In the genomic region with DNA sequence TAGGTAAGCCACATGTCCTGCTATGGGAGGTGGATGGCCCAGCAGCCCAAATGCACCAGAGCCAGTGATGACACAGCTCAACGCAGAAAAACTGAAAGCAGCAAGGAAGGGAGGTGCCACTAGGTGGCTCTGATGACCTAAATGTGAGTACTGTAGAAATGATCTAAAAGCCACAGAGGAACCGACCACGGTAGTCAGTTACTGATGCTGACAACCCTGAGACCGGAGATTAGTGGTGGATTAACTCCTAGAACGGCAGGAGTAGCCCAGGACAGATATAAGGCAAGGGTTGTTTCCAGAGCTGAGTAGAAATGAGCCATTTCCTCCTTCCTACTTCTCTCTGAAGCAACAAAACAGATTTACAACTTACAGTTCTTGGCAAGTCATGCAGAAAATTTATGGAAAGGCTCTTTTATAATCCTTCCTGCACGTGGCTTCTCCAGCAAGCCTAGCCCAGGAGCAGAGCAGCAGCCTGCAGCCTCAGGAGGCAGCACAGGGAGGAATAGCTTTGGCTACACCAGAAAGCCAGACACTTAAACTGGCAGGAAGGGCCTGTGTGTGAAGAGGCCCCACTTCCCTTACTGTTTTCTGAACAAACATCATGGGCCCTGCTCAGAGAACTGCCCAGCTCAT, we compare ENCODE assay signal across 8 cellular contexts. TPM values are rescaled to one million over a fixed set of nuclear protein-coding genes. Genes with fewer than 3 reads are reported as not detected.
DNase-seq lines count a peak whose midpoint lies in the region; ATAC-seq and TF ChIP-seq lines count a peak whose summit lies in the region.

No MANE protein-coding gene starts in this region.

- no TSS peak for BruUV-seq in Calu3 (replicated peaks; lab: Mats Ljungman, UMichigan)

- H3K9me3 Mint-ChIP-seq in Calu3 (ENCODE audit: low read depth, unreplicated experiment) = no peaks in the 10 kb centered on the region
- H3K9me3 Mint-ChIP-seq in activated naive CD8-positive, alpha-beta T cell treated with anti-CD3 and anti-CD28 coated beads, Interleukin-2, amount 10 ng/mL, durations not matched to agents 7 days and 5 days = no peaks in the 10 kb centered on the region

- H3K27me3 Mint-ChIP-seq in Calu3 (ENCODE audit: unreplicated experiment) = no peaks in the 10 kb centered on the region
- H3K27me3 Mint-ChIP-seq in activated naive CD8-positive, alpha-beta T cell treated with anti-CD3 and anti-CD28 coated beads, Interleukin-2, amount 10 ng/mL, durations not matched to agents 7 days and 5 days = no peaks in the 10 kb centered on the region

- POLR2A ChIA-PET in activated naive CD8-positive, alpha-beta T cell treated with anti-CD3 and anti-CD28 coated beads, Interleukin-2, amount 10 ng/mL, durations not matched to agents 7 days and 5 days (lab: Charles Lee) = interaction anchor here (0.8 to 2.0 kb wide), 5 partner anchors 9 to 457 kb away, joined by 3 to 13 read pairs (median 3); no protein-coding TSS in a partner anchor

- H2BK5ac ChIP-seq in trophoblast cell (ENCODE audit: low read depth, low read length, poor library complexity) = no peak overlapping the region

- H4K12ac ChIP-seq in trophoblast cell (ENCODE audit: low read depth, low read length) = no peak overlapping the region

- H3K79me1 ChIP-seq in trophoblast cell (ENCODE audit: low read length) = no peaks in the 10 kb centered on the region

- no peak overlapping the region for H2AK5ac ChIP-seq in trophoblast cell (ENCODE audit: low read length)

- H3K4me1 ChIP-seq in trophoblast cell (ENCODE audit: control insufficient read depth in 1 of 2, insufficient read depth in 2 of 2, low read length in 2 of 2) (peaks cover 0 to under 1% of the 10 kb centered on the region in 2 experiments), upper lobe of right lung (peaks cover 27% of the 10 kb centered on the region)

- peaks cover 24% of the 10 kb centered on the region for H3K4me1 Mint-ChIP-seq in Calu3 (ENCODE audit: low read depth, unreplicated experiment)
- peaks cover 32% of the 10 kb centered on the region for H3K4me1 Mint-ChIP-seq in activated naive CD8-positive, alpha-beta T cell treated with anti-CD3 and anti-CD28 coated beads, Interleukin-2, amount 10 ng/mL, durations not matched to agents 7 days and 5 days

- H2AFZ ChIP-seq in trophoblast cell (ENCODE audit: insufficient read depth, low read length, poor library complexity) = no peak overlapping the region

- no peak overlapping the region for H3K4me3 Mint-ChIP-seq in Calu3 (ENCODE audit: low read depth, unreplicated experiment)
- peak overlapping the region; percentile 67 for H3K4me3 Mint-ChIP-seq in activated naive CD8-positive, alpha-beta T cell treated with anti-CD3 and anti-CD28 coated beads, Interleukin-2, amount 10 ng/mL, durations not matched to agents 7 days and 5 days

- peak overlapping the region; percentile 50 for H3K4me3 ChIP-seq in SK-N-MC
- no peak overlapping the region for H3K4me3 ChIP-seq in trophoblast cell (ENCODE audit: low read depth, low read length)
- no peak overlapping the region for H3K4me3 ChIP-seq in upper lobe of right lung

- H3K9me3 ChIP-seq in SK-N-MC (ENCODE audit: low read depth, low read length) (no peaks in the 10 kb centered on the region), trophoblast cell (ENCODE audit: insufficient read depth, low read depth, low read length) (no peaks in the 10 kb centered on the region), upper lobe of right lung (no peaks in the 10 kb centered on the region)

- H3K79me2 ChIP-seq in trophoblast cell (ENCODE audit: control insufficient read depth, insufficient read depth, low read length, poor library complexity) = no peaks in the 10 kb centered on the region

- no peak overlapping the region for H4K91ac ChIP-seq in trophoblast cell (ENCODE audit: low read depth, low read length)

- ATAC-seq in GM21723 (IDR thresholded peaks at IDR 0.05; ENCODE audit: unreplicated experiment) (peak; percentile 60), upper lobe of right lung (peak; percentile 87)
- peak; percentile 75 for ATAC-seq in activated naive CD8-positive, alpha-beta T cell treated with anti-CD3 and anti-CD28 coated beads, Interleukin-2, amount 10 ng/mL, durations not matched to agents 7 days and 5 days (ENCODE audit: low read depth)

- no peak overlapping the region for H3K4ac ChIP-seq in trophoblast cell (ENCODE audit: low read depth, low read length)

- intact Hi-C loops in Calu3 (cut with micrococcal nuclease; ENCODE audit: unreplicated experiment) = loop anchor here (1.0 to 5.0 kb wide), 2 partner anchors 282 to 457 kb away; no protein-coding TSS in a partner anchor
- intact Hi-C loops in head of caudate nucleus (cut with DNase I) = loop anchor here (5.0 kb wide), 1 partner anchor 457 kb away; no protein-coding TSS in a partner anchor
- intact Hi-C loops in upper lobe of right lung (cut with DNase I) = no loop called here

- CTCF ChIA-PET in Calu3 (lab: Charles Lee) = interaction anchor here (0.6 to 1.6 kb wide), 21 partner anchors 11 to 543 kb away, joined by 3 to 12 read pairs (median 4); partner anchors contain the start of genes CIAO2A, DAPK2 and USP3

- no peak overlapping the region for H2BK12ac ChIP-seq in trophoblast cell (ENCODE audit: low read length)

- H3K36me3 Mint-ChIP-seq in Calu3 (ENCODE audit: insufficient read depth, unreplicated experiment) = no peaks in the 10 kb centered on the region
- H3K36me3 Mint-ChIP-seq in activated naive CD8-positive, alpha-beta T cell treated with anti-CD3 and anti-CD28 coated beads, Interleukin-2, amount 10 ng/mL, durations not matched to agents 7 days and 5 days = peaks cover 23% of the 10 kb centered on the region

- H3K18ac ChIP-seq in trophoblast cell (ENCODE audit: low read length) = no peak overlapping the region

- H4K8ac ChIP-seq in trophoblast cell (ENCODE audit: low read depth, low read length) = no peak overlapping the region

- H3K23ac ChIP-seq in trophoblast cell (ENCODE audit: low read length) = no peak overlapping the region

- no CpG with 5 or more reads among the region's 6 CpGs for WGBS in trophoblast cell (ENCODE audit: extremely low coverage, insufficient coverage, insufficient read length)

- H3K27me3 ChIP-seq in trophoblast cell (ENCODE audit: insufficient read depth, low read length) (no peaks in the 10 kb centered on the region), upper lobe of right lung (no peaks in the 10 kb centered on the region)

- TF ChIP-seq CTCF in Calu3 (IDR thresholded peaks at IDR 0.05; ENCODE audit: unreplicated experiment) = peak; percentile 69
- peak; percentile 69 for TF ChIP-seq CTCF in upper lobe of right lung (IDR thresholded peaks at IDR 0.05)

- H2BK120ac ChIP-seq in trophoblast cell (ENCODE audit: insufficient read depth, low read length, poor library complexity) = no peak overlapping the region

- no peak overlapping the region for H3K9ac ChIP-seq in SK-N-MC (ENCODE audit: insufficient read length)
- H3K9ac ChIP-seq in trophoblast cell (ENCODE audit: low read length) = no peak overlapping the region

- H3K27ac ChIP-seq in SK-N-MC = peak overlapping the region; percentile 90
- no peak overlapping the region for H3K27ac ChIP-seq in trophoblast cell (ENCODE audit: low read depth, low read length)
- H3K27ac ChIP-seq in upper lobe of right lung = peak overlapping the region; percentile 67

- DNase-seq in Calu3 (peak; percentile 77), MV-4-11 (lab: John Stamatoyannopoulos, UW) (peak; percentile 100), SK-N-MC (ENCODE audit: low read depth, low spot score) (peak; percentile 91), head of caudate nucleus (peak; percentile 51 to 93 (median 83)), trophoblast cell (peak; percentile 68 to 81), upper lobe of right lung (no peak)
- peak; percentile 63 for DNase-seq in activated naive CD8-positive, alpha-beta T cell treated with anti-CD3 and anti-CD28 coated beads, Interleukin-2, amount 10 ng/mL, durations not matched to agents 7 days and 5 days

- H3K27ac Mint-ChIP-seq in Calu3 (ENCODE audit: unreplicated experiment) = no peak overlapping the region
- peak overlapping the region; percentile 92 for H3K27ac Mint-ChIP-seq in activated naive CD8-positive, alpha-beta T cell treated with anti-CD3 and anti-CD28 coated beads, Interleukin-2, amount 10 ng/mL, durations not matched to agents 7 days and 5 days

- no peak overlapping the region for H3K4me2 ChIP-seq in trophoblast cell (ENCODE audit: low read length)

- no peak overlapping the region for H3K14ac ChIP-seq in trophoblast cell (ENCODE audit: low read length)

- H3K36me3 ChIP-seq in SK-N-MC (ENCODE audit: insufficient read depth, low read length) = peaks cover 30% of the 10 kb centered on the region
- peaks cover 48 to 63% of the 10 kb centered on the region in 2 experiments for H3K36me3 ChIP-seq in trophoblast cell (ENCODE audit: control insufficient read depth in 1 of 2, insufficient read depth in 2 of 2, low read length in 2 of 2)
- H3K36me3 ChIP-seq in upper lobe of right lung = peaks cover 62% of the 10 kb centered on the region

RNA-seq across cellular contexts. Expression of gene FBXL22, which starts 13.1 kb away (rescaled TPM):
- total RNA-seq in Calu3 (2022) = 0.71 and 1.3 TPM in 2 replicates
- 1 to 10 TPM in 1 of 2 experiments, under 1 TPM in 1; 0.50 to 1.2 TPM for total RNA-seq in activated naive CD8-positive, alpha-beta T cell treated with anti-CD3 and anti-CD28 coated beads, Interleukin-2, amount 10 ng/mL, durations not matched to agents 7 days and 5 days
- polyA plus RNA-seq in trophoblast cell (2013) = 0.08 TPM in 2 replicates
- 0.98 TPM for total RNA-seq in upper lobe of right lung
